ENCODE assay signal across 25 cellular contexts in genomic region chr15:66429117-66429516, GRCh38. TPM values are rescaled to one million over a fixed set of nuclear protein-coding genes. Genes with fewer than 3 reads are reported as not detected.
A peak's percentile ranks its signal among the peaks of the same experiment; 100 is the strongest.
DNase-seq lines count a peak whose midpoint lies in the region; ATAC-seq and TF ChIP-seq lines count a peak whose summit lies in the region.
"Had no signal": no experiment of that assay in that cellular context is flagged by ENCODE, and none has a peak within 500 bp of the region (broad histone marks: within the 10 kb centered on the region; RNA-seq: fewer than 3 reads in every experiment).

No MANE protein-coding gene starts in this region.

- peak overlapping the region; percentile 49 for H3K27ac Mint-ChIP-seq in memory B cell
- H3K27ac Mint-ChIP-seq: activated CD4-positive, alpha-beta memory T cell treated with anti-CD3 and anti-CD28 coated beads, Interleukin-2, amount 10 ng/mL, durations not matched to agents 7 days and 5 days; activated naive CD4-positive, alpha-beta T cell treated with anti-CD3 and anti-CD28 coated beads for 36 hours had no signal

- H3K36me3 Mint-ChIP-seq in memory B cell, result peaks cover 7% of the 10 kb centered on the region

- H3K4me1 ChIP-seq in A673 (ENCODE audit: insufficient read depth, low read length, poor library complexity, severe bottlenecking), result peaks cover 6% of the 10 kb centered on the region
- H3K4me1 ChIP-seq in BLaER1 treated with 17β-estradiol and CSF1 and Interleukin-3, amounts not matched to agents 10 nM and 100 nM, result peaks cover 42 to 74% (median 65%) of the 10 kb centered on the region in 10 experiments
- H3K4me1 ChIP-seq: ascending aorta, parathyroid adenoma, right lobe of liver, thyroid gland had no signal

- no peak for TF ChIP-seq POLR2A in NB4 (IDR thresholded peaks at IDR 0.05; ENCODE audit: extremely low read depth, insufficient read length)

- intact Hi-C loops in A673 (cut with micrococcal nuclease; ENCODE audit: unreplicated experiment) (no loop called here), cardiac septum (cut with DNase I) (no loop called here)

- no peaks in the 10 kb centered on the region for H3K9me3 ChIP-seq in A673 (ENCODE audit: low read depth, low read length, poor library complexity, severe bottlenecking)
- peaks cover 3 to 17% (median 5%) of the 10 kb centered on the region in 11 experiments; a peak in 18 of 22 replicates for H3K9me3 ChIP-seq in BLaER1 treated with 17β-estradiol and CSF1 and Interleukin-3, amounts not matched to agents 10 nM and 100 nM (replicated peaks in 1 of 11)
- H3K9me3 ChIP-seq: ascending aorta, gastrocnemius medialis, right lobe of liver, thyroid gland had no signal

- H3K4me3 Mint-ChIP-seq in memory B cell, result no peak overlapping the region
- H3K4me3 Mint-ChIP-seq: activated CD4-positive, alpha-beta memory T cell treated with anti-CD3 and anti-CD28 coated beads, Interleukin-2, amount 10 ng/mL, durations not matched to agents 7 days and 5 days; activated naive CD4-positive, alpha-beta T cell treated with anti-CD3 and anti-CD28 coated beads for 36 hours had no signal

- ATAC-seq in memory B cell (ENCODE audit: low read depth), result peak; percentile 70
- no peak for ATAC-seq in SK-N-SH treated with all-trans-retinoic acid at 6 μM for 48 hours
- ATAC-seq: esophagus mucosa, gastrocnemius medialis, HCT116 had no signal

- H3K27ac ChIP-seq in A673 (ENCODE audit: low read depth, low read length, poor library complexity, severe bottlenecking), result no peak overlapping the region
- H3K27ac ChIP-seq in BLaER1 treated with 17β-estradiol and CSF1 and Interleukin-3, amounts not matched to agents 10 nM and 100 nM, result peak overlapping the region in 9 of 11 experiments; percentile 0 to 42 (median 17); a peak in 10 of 22 replicates
- H3K27ac ChIP-seq: ascending aorta, gastrocnemius medialis, parathyroid adenoma, right lobe of liver, thyroid gland, WERI-Rb-1 had no signal

- H3K9me3 Mint-ChIP-seq in memory B cell, result no peaks in the 10 kb centered on the region
- H3K9me3 Mint-ChIP-seq: activated CD4-positive, alpha-beta memory T cell treated with anti-CD3 and anti-CD28 coated beads, Interleukin-2, amount 10 ng/mL, durations not matched to agents 7 days and 5 days; activated naive CD4-positive, alpha-beta T cell treated with anti-CD3 and anti-CD28 coated beads for 36 hours had no signal

- no peaks in the 10 kb centered on the region for H3K27me3 ChIP-seq in A673 (replicated peaks; ENCODE audit: insufficient read depth, low read depth, low read length, poor library complexity)
- no peaks in the 10 kb centered on the region for H3K27me3 ChIP-seq in BLaER1 treated with 17β-estradiol and CSF1 and Interleukin-3, amounts not matched to agents 10 nM and 100 nM
- H3K27me3 ChIP-seq: ascending aorta, gastrocnemius medialis, right lobe of liver, thyroid gland had no signal

- H4K20me1 ChIP-seq in BLaER1 treated with 17β-estradiol and CSF1 and Interleukin-3, amounts not matched to agents 10 nM and 100 nM, result peaks cover 10 to 90% (median 62%) of the 10 kb centered on the region in 11 experiments; a peak in 21 of 22 replicates

- BruUV-seq in A673 (replicated peaks; lab: Mats Ljungman, UMichigan), result no TSS peak

- H3K36me3 ChIP-seq in A673 (ENCODE audit: insufficient read depth, low read length, poor library complexity, severe bottlenecking), result no peaks in the 10 kb centered on the region
- H3K36me3 ChIP-seq in BLaER1 treated with 17β-estradiol and CSF1 and Interleukin-3, amounts not matched to agents 10 nM and 100 nM, result peaks cover 0 to 38% (median 14%) of the 10 kb centered on the region in 11 experiments; a peak in 11 of 22 replicates
- H3K36me3 ChIP-seq: ascending aorta, gastrocnemius medialis, right lobe of liver, thyroid gland, WERI-Rb-1 had no signal

- no peaks in the 10 kb centered on the region for H3K27me3 Mint-ChIP-seq in memory B cell
- H3K27me3 Mint-ChIP-seq: activated CD4-positive, alpha-beta memory T cell treated with anti-CD3 and anti-CD28 coated beads, Interleukin-2, amount 10 ng/mL, durations not matched to agents 7 days and 5 days had no signal

- H3K4me2 ChIP-seq in BLaER1 treated with 17β-estradiol and CSF1 and Interleukin-3, amounts not matched to agents 10 nM and 100 nM, result peak overlapping the region; percentile 66 to 85 (median 69)

- CTCF ChIA-PET in A673 (lab: Charles Lee), result no interaction called here

- H3K4me3 ChIP-seq in A673 (ENCODE audit: low read depth, low read length, poor library complexity, severe bottlenecking), result no peak overlapping the region
- no peak overlapping the region; a peak in 1 of 20 replicates for H3K4me3 ChIP-seq in BLaER1 treated with 17β-estradiol and CSF1 and Interleukin-3, amounts not matched to agents 10 nM and 100 nM
- H3K4me3 ChIP-seq in NB4 (ENCODE audit: low read depth, low read length), result no peak overlapping the region
- H3K4me3 ChIP-seq: ascending aorta, gastrocnemius medialis, right lobe of liver, thyroid gland had no signal

- DNase-seq in A673 (ENCODE audit: low spot score) (peak; percentile 35), NB4 (ENCODE audit: low read depth) (peak; percentile 65), memory B cell (ENCODE audit: low spot score in 2 of 2) (no peak), epidermal melanocyte (ENCODE audit: insufficient read length, low spot score) (no peak), cardiac septum (ENCODE audit: low spot score) (no peak)
- DNase-seq: activated CD4-positive, alpha-beta memory T cell treated with anti-CD3 and anti-CD28 coated beads, Interleukin-2, amount 10 ng/mL, durations not matched to agents 7 days and 5 days; activated naive CD4-positive, alpha-beta T cell treated with anti-CD3 and anti-CD28 coated beads for 36 hours; activated T-cell treated with anti-CD3 and anti-CD28 coated beads, Interleukin-2, amount 50 U/mL, for 1 hour; cerebellar nuclear complex; effector CD4-positive, alpha-beta T cell; gastrocnemius medialis; mammary epithelial cell; NCI-H1417 treated with DMSO at 0.1 percent for 48 hours; NCI-H774; OCI-M1; right lobe of liver; SHP77; thyroid gland; WERI-Rb-1 had no signal

- H3K4me1 Mint-ChIP-seq in memory B cell, result peaks cover 40% of the 10 kb centered on the region

- TF ChIP-seq CTCF in A673 (conservative IDR thresholded peaks at IDR 0.05; ENCODE audit: low read depth, low read length), result no peak
- TF ChIP-seq CTCF in NB4 (IDR thresholded peaks at IDR 0.05; ENCODE audit: low read depth, low read length), result no peak

- peak overlapping the region in 3 of 11 experiments; percentile 0 to 14 (median 12); a peak in 2 of 22 replicates for H3K9ac ChIP-seq in BLaER1 treated with 17β-estradiol and CSF1 and Interleukin-3, amounts not matched to agents 10 nM and 100 nM
- H3K9ac ChIP-seq: parathyroid adenoma had no signal

- POLR2A ChIA-PET in A673 (lab: Charles Lee; ENCODE audit: low non-redundant PET), result interaction anchor here (0.6 kb wide), 1 partner anchor 41 kb away, joined by 3 read pairs; no protein-coding TSS in a partner anchor

TF ChIP-seq in SK-N-SH treated with all-trans-retinoic acid at 6 μM for 48 hours, 23 proteins besides CTCF, POLR2A, EP300 and RAD21 (continues in another document):
- TF ChIP-seq ARNTL (CRISPR knock-in tag; IDR thresholded peaks at IDR 0.05; ENCODE audit: borderline replicate concordance, low read depth) (no peak), OSR1 (CRISPR knock-in tag; IDR thresholded peaks at IDR 0.05) (no peak), POU6F1 (CRISPR knock-in tag; IDR thresholded peaks at IDR 0.05; ENCODE audit: borderline replicate concordance, low read depth) (no peak), ZNF70 (CRISPR knock-in tag; IDR thresholded peaks at IDR 0.05) (no peak), ISL1 (CRISPR knock-in tag; IDR thresholded peaks at IDR 0.05) (no peak), TCF4 (CRISPR knock-in tag; IDR thresholded peaks at IDR 0.05; ENCODE audit: borderline replicate concordance) (no peak), ZC3H10 (CRISPR knock-in tag; IDR thresholded peaks at IDR 0.05) (no peak), ZFP30 (CRISPR knock-in tag; IDR thresholded peaks at IDR 0.05) (no peak), ZNF8 (CRISPR knock-in tag; IDR thresholded peaks at IDR 0.05) (no peak), TOX (CRISPR knock-in tag; IDR thresholded peaks at IDR 0.05; ENCODE audit: borderline replicate concordance) (no peak), SNAI2 (CRISPR knock-in tag; IDR thresholded peaks at IDR 0.05) (no peak), PPARA (CRISPR knock-in tag; IDR thresholded peaks at IDR 0.05; ENCODE audit: borderline replicate concordance) (no peak)

RNA-seq across cellular contexts. Expression of gene MAP2K1, which starts 42.4 kb away (rescaled TPM):
- total RNA-seq in A673 (2021), result 53.4 and 56.8 TPM in 2 replicates
- total RNA-seq in cardiac septum, result 38.7 TPM

Comparison
In these comparisons a context has a peak if more than half of its experiments do, and no peak if none do; other contexts are left out.
1. DNase-seq: peak in A673 (single experiment) and NB4 (single experiment); none in memory B cell (0 of 2), epidermal melanocyte (single experiment) and cardiac septum (single experiment).